ENCODE assay signal across 13 cellular contexts in the genomic region with DNA sequence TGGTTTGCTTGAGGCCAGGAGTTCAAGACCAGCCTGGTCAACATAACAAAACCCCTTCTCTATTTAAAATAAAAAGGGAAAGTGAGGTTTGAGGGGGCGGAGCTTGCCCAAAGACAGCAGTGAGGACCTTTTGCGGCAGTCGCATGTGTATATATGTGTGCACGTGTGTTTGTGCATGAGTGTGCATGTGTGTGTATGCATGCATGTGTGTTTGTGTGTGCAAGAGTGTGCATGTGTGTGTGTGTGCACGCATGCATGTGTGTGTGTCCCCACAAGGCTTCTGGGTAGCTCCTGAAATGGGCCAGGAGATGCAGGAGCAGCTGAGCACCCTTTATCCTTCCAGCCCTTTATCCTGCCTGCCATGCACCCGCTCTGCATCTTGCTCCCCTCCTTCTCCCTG. TPM values are rescaled to one million over a fixed set of nuclear protein-coding genes. Genes with fewer than 3 reads are reported as not detected.
"Had no signal": no experiment of that assay in that cellular context is flagged by ENCODE, and none has a peak within 500 bp of the region (broad histone marks: within the 10 kb centered on the region; RNA-seq: fewer than 3 reads in every experiment).

No MANE protein-coding gene starts in this region.

- H3K36me3 ChIP-seq: adrenal gland, left lung, spleen, suprapubic skin had no signal

- DNase-seq: activated CD8-positive, alpha-beta memory T cell treated with anti-CD3 and anti-CD28 coated beads, Interleukin-2, amount 10 ng/mL, durations not matched to agents 7 days and 5 days; activated T-cell treated with anti-CD3 and anti-CD28 coated beads, Interleukin-2, amount 50 U/mL, for 1 hour; spleen had no signal

- H3K27me3 ChIP-seq: adrenal gland had no signal

- H3K36me3 Mint-ChIP-seq: activated CD4-positive, alpha-beta memory T cell treated with anti-CD3 and anti-CD28 coated beads for 36 hours; activated CD8-positive, alpha-beta memory T cell treated with anti-CD3 and anti-CD28 coated beads, Interleukin-2, amount 10 ng/mL, durations not matched to agents 7 days and 5 days; activated naive CD4-positive, alpha-beta T cell treated with anti-CD3 and anti-CD28 coated beads, Interleukin-2, amount 50 U/mL, for 24 hours; natural killer cell treated with Interleukin-12 subunit alpha and Interleukin-12 subunit beta and Interleukin-15 and Interleukin-18, amount 100 ng/mL, for 72 hours; type B pancreatic cell had no signal

- H3K9me3 Mint-ChIP-seq: activated CD4-positive, alpha-beta memory T cell treated with anti-CD3 and anti-CD28 coated beads for 36 hours; activated naive CD4-positive, alpha-beta T cell treated with anti-CD3 and anti-CD28 coated beads, Interleukin-2, amount 50 U/mL, for 24 hours; natural killer cell treated with Interleukin-12 subunit alpha and Interleukin-12 subunit beta and Interleukin-15 and Interleukin-18, amount 100 ng/mL, for 72 hours; stimulated activated naive CD8-positive, alpha-beta T cell treated with anti-CD3 and anti-CD28 coated beads, Interleukin-15, Interleukin-2, amounts not matched to agents 100 ng/mL and 50 ng/mL, for 24 hours; type B pancreatic cell had no signal

- H3K27ac Mint-ChIP-seq: activated CD4-positive, alpha-beta memory T cell treated with anti-CD3 and anti-CD28 coated beads for 36 hours; activated CD4-positive, alpha-beta T cell treated with anti-CD3 and anti-CD28 coated beads for 36 hours; activated CD8-positive, alpha-beta memory T cell treated with anti-CD3 and anti-CD28 coated beads, Interleukin-2, amount 10 ng/mL, durations not matched to agents 7 days and 5 days; activated naive CD4-positive, alpha-beta T cell treated with anti-CD3 and anti-CD28 coated beads, Interleukin-2, amount 50 U/mL, for 24 hours; natural killer cell treated with Interleukin-12 subunit alpha and Interleukin-12 subunit beta and Interleukin-15 and Interleukin-18, amount 100 ng/mL, for 72 hours; stimulated activated naive CD8-positive, alpha-beta T cell treated with anti-CD3 and anti-CD28 coated beads, Interleukin-15, Interleukin-2, amounts not matched to agents 100 ng/mL and 50 ng/mL, for 24 hours; type B pancreatic cell had no signal

- H3K9me3 ChIP-seq: adrenal gland, left lung, spleen, suprapubic skin had no signal

- H3K4me3 ChIP-seq: adrenal gland, left lung, spleen, suprapubic skin had no signal

- H3K4me1 Mint-ChIP-seq: activated CD4-positive, alpha-beta T cell treated with anti-CD3 and anti-CD28 coated beads for 36 hours; activated CD8-positive, alpha-beta memory T cell treated with anti-CD3 and anti-CD28 coated beads, Interleukin-2, amount 10 ng/mL, durations not matched to agents 7 days and 5 days; activated naive CD4-positive, alpha-beta T cell treated with anti-CD3 and anti-CD28 coated beads, Interleukin-2, amount 50 U/mL, for 24 hours had no signal

- H3K4me1 ChIP-seq: suprapubic skin had no signal

- ATAC-seq: activated CD4-positive, alpha-beta T cell treated with anti-CD3 and anti-CD28 coated beads for 36 hours; activated CD8-positive, alpha-beta memory T cell treated with anti-CD3 and anti-CD28 coated beads, Interleukin-2, amount 10 ng/mL, durations not matched to agents 7 days and 5 days had no signal

- H3K4me3 Mint-ChIP-seq: activated CD4-positive, alpha-beta memory T cell treated with anti-CD3 and anti-CD28 coated beads for 36 hours; activated CD4-positive, alpha-beta T cell treated with anti-CD3 and anti-CD28 coated beads for 36 hours; activated CD8-positive, alpha-beta memory T cell treated with anti-CD3 and anti-CD28 coated beads, Interleukin-2, amount 10 ng/mL, durations not matched to agents 7 days and 5 days; activated naive CD4-positive, alpha-beta T cell treated with anti-CD3 and anti-CD28 coated beads, Interleukin-2, amount 50 U/mL, for 24 hours; natural killer cell treated with Interleukin-12 subunit alpha and Interleukin-12 subunit beta and Interleukin-15 and Interleukin-18, amount 100 ng/mL, for 72 hours; stimulated activated naive CD8-positive, alpha-beta T cell treated with anti-CD3 and anti-CD28 coated beads, Interleukin-15, Interleukin-2, amounts not matched to agents 100 ng/mL and 50 ng/mL, for 24 hours; type B pancreatic cell had no signal

- H3K27ac ChIP-seq: left lung, spleen, suprapubic skin had no signal

RNA-seq across cellular contexts. Expression of a gene that starts 9.0 kb away (rescaled TPM):
- total RNA-seq: fibroblast of villous mesenchyme had no signal
